ENCODE assay signal across 2 cellular contexts in genomic region chr4:706083-706633, GRCh38.
TF ChIP-seq lines count a peak whose summit lies in the region.
"Not testable (repeated sequence)": the region's sequence is repeated elsewhere in the genome, so short reads cannot be mapped to it uniquely, and the experiment has no call there.

No MANE protein-coding gene starts in this region.

TF ChIP-seq in GM12878, 131 proteins besides CTCF, POLR2A, EP300 and RAD21:
- 0 out of 2 replicates have a peak, but pooled peaks have one; percentile 9 for TF ChIP-seq GATAD2B (conservative IDR thresholded peaks at IDR 0.05; ENCODE audit: low read depth)

TF ChIP-seq in HepG2, 621 proteins besides CTCF, POLR2A, EP300 and RAD21:
- peak; percentile 15; the same call in 1 of the 2 replicates for TF ChIP-seq NR0B2 (CRISPR knock-in tag; IDR thresholded peaks at IDR 0.05)
- TF ChIP-seq, protein P1, sequence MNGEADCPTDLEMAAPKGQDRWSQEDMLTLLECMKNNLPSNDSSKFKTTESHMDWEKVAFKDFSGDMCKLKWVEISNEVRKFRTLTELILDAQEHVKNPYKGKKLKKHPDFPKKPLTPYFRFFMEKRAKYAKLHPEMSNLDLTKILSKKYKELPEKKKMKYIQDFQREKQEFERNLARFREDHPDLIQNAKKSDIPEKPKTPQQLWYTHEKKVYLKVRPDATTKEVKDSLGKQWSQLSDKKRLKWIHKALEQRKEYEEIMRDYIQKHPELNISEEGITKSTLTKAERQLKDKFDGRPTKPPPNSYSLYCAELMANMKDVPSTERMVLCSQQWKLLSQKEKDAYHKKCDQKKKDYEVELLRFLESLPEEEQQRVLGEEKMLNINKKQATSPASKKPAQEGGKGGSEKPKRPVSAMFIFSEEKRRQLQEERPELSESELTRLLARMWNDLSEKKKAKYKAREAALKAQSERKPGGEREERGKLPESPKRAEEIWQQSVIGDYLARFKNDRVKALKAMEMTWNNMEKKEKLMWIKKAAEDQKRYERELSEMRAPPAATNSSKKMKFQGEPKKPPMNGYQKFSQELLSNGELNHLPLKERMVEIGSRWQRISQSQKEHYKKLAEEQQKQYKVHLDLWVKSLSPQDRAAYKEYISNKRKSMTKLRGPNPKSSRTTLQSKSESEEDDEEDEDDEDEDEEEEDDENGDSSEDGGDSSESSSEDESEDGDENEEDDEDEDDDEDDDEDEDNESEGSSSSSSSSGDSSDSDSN (CRISPR knock-in tag; IDR thresholded peaks at IDR 0.05) = 0 out of 2 replicates have a peak, but pooled peaks have one; percentile 24
- peak; percentile 6; the same call in 1 of the 2 replicates for TF ChIP-seq PHF8 (CRISPR knock-in tag; IDR thresholded peaks at IDR 0.05)
- TF ChIP-seq, protein P2, sequence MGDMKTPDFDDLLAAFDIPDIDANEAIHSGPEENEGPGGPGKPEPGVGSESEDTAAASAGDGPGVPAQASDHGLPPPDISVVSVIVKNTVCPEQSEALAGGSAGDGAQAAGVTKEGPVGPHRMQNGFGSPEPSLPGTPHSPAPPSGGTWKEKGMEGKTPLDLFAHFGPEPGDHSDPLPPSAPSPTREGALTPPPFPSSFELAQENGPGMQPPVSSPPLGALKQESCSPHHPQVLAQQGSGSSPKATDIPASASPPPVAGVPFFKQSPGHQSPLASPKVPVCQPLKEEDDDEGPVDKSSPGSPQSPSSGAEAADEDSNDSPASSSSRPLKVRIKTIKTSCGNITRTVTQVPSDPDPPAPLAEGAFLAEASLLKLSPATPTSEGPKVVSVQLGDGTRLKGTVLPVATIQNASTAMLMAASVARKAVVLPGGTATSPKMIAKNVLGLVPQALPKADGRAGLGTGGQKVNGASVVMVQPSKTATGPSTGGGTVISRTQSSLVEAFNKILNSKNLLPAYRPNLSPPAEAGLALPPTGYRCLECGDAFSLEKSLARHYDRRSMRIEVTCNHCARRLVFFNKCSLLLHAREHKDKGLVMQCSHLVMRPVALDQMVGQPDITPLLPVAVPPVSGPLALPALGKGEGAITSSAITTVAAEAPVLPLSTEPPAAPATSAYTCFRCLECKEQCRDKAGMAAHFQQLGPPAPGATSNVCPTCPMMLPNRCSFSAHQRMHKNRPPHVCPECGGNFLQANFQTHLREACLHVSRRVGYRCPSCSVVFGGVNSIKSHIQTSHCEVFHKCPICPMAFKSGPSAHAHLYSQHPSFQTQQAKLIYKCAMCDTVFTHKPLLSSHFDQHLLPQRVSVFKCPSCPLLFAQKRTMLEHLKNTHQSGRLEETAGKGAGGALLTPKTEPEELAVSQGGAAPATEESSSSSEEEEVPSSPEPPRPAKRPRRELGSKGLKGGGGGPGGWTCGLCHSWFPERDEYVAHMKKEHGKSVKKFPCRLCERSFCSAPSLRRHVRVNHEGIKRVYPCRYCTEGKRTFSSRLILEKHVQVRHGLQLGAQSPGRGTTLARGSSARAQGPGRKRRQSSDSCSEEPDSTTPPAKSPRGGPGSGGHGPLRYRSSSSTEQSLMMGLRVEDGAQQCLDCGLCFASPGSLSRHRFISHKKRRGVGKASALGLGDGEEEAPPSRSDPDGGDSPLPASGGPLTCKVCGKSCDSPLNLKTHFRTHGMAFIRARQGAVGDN (CRISPR knock-in tag; IDR thresholded peaks at IDR 0.05) = peak; percentile 3; the same call in 1 of the 2 replicates
- 0 out of 2 replicates have a peak, but pooled peaks have one; percentile 18 for TF ChIP-seq ZNF83 (CRISPR knock-in tag; IDR thresholded peaks at IDR 0.05; ENCODE audit: borderline replicate concordance)
- TF ChIP-seq MYC (CRISPR knock-in tag; IDR thresholded peaks at IDR 0.05; ENCODE audit: borderline replicate concordance) = peak; percentile 4; the same call in 1 of the 2 replicates
- TF ChIP-seq KLF15 (CRISPR knock-in tag; IDR thresholded peaks at IDR 0.05; ENCODE audit: borderline replicate concordance) = 0 out of 2 replicates have a peak, but pooled peaks have one; percentile 50
- TF ChIP-seq HES4 (CRISPR knock-in tag; IDR thresholded peaks at IDR 0.05; ENCODE audit: borderline replicate concordance) = peak; percentile 80; the same call in 1 of the 2 replicates
- peak; percentile 7; the same call in 1 of the 2 replicates for TF ChIP-seq HBP1 (CRISPR knock-in tag; IDR thresholded peaks at IDR 0.05; ENCODE audit: low read depth)
- 0 out of 2 replicates have a peak, but pooled peaks have one; percentile 35 for TF ChIP-seq SRY (CRISPR knock-in tag; IDR thresholded peaks at IDR 0.05)
- 0 out of 2 replicates have a peak, but pooled peaks have one; percentile 13 for TF ChIP-seq ZFP91 (CRISPR knock-in tag; IDR thresholded peaks at IDR 0.05; ENCODE audit: borderline replicate concordance)
- not testable (repeated sequence) for TF ChIP-seq MAZ (IDR thresholded peaks at IDR 0.05; ENCODE audit: borderline replicate concordance, low read depth, low read length)
- 0 out of 2 replicates have a peak, but pooled peaks have one; percentile 11 for TF ChIP-seq MAZ (CRISPR knock-in tag; IDR thresholded peaks at IDR 0.05; ENCODE audit: low read depth)
- peak; percentile 62 for TF ChIP-seq RBFOX2 (IDR thresholded peaks at IDR 0.05; ENCODE audit: low read depth, low read length)
- TF ChIP-seq AGO2 (optimal IDR thresholded peaks at IDR 0.05; ENCODE audit: low read depth, low read length) = peak; percentile 74
- TF ChIP-seq ZNF563 (CRISPR knock-in tag; IDR thresholded peaks at IDR 0.05) = 0 out of 2 replicates have a peak, but pooled peaks have one; percentile 51
